In genomic region chr17:75240394-75241142, GRCh38 we compare ENCODE assay signal across 8 cellular contexts. TPM values are rescaled to one million over a fixed set of nuclear protein-coding genes. Genes with fewer than 3 reads are reported as not detected.
A peak's percentile ranks its signal among the peaks of the same experiment; 100 is the strongest.
DNase-seq lines count a peak whose midpoint lies in the region; ATAC-seq and TF ChIP-seq lines count a peak whose summit lies in the region.

No MANE protein-coding gene starts in this region.

- H3K36me3 ChIP-seq in gastroesophageal sphincter (peaks cover 0 to 100% of the 10 kb centered on the region in 2 donors), spleen (peaks cover 3 to 100% (median 98%) of the 10 kb centered on the region in 6 donors)

- in situ Hi-C loops in ACHN (cut with HindIII; ENCODE audit: low pct_ligation_motif_present, low pct_unique_long_range_greater_than_20kb, low sequenced_read_pairs), result no loop called here

- WGBS in gastroesophageal sphincter (ENCODE audit: low coverage in 1 of 2), 2 donors, result 61 to 67% methylated on average over 6 to 7 of the region's 23 CpGs
- WGBS in spleen, 5 donors, result 67 to 83% (median 71%) methylated on average over 17 to 23 of the region's 23 CpGs

- H3K4me1 ChIP-seq in gastroesophageal sphincter, result peaks cover 0 to 15% (median 0%) of the 10 kb centered on the region in 3 donors
- peaks cover 7 to 75% (median 56%) of the 10 kb centered on the region in 6 donors for H3K4me1 ChIP-seq in spleen

- peak; percentile 57 for ATAC-seq in gastroesophageal sphincter
- no peak for ATAC-seq in GM21825 (IDR thresholded peaks at IDR 0.05; ENCODE audit: unreplicated experiment)

- H3K4me3 ChIP-seq in gastroesophageal sphincter (no peak overlapping the region), spleen (no peak overlapping the region)

- TF ChIP-seq POLR2A in gastroesophageal sphincter (IDR thresholded peaks at IDR 0.05) (no peak), spleen (IDR thresholded peaks at IDR 0.05) (no peak)

- DNase-seq in ACHN, result peak; percentile 59
- peak; percentile 26 for DNase-seq in NCI-H526 treated with DMSO at 0.1 percent for 48 hours (lab: John Stamatoyannopoulos, UW)
- peak; percentile 59 for DNase-seq in activated T-cell treated with anti-CD3 and anti-CD28 coated beads for 48 hours (ENCODE audit: low read depth)
- no peak for DNase-seq in spleen
- no peak for DNase-seq in NCI-H2081 (lab: John Stamatoyannopoulos, UW)

- H3K9me3 ChIP-seq in gastroesophageal sphincter (no peaks in the 10 kb centered on the region), spleen (no peaks in the 10 kb centered on the region)

- TF ChIP-seq CTCF in GM12874 (IDR thresholded peaks at IDR 0.05; ENCODE audit: insufficient read depth, low read depth, low read length) (peak; percentile 88), gastroesophageal sphincter (IDR thresholded peaks at IDR 0.05) (peak in 3 of 4 experiments; percentile 22 to 60 (median 36)), spleen (IDR thresholded peaks at IDR 0.05 in 8 of 11, conservative IDR thresholded peaks at IDR 0.05 in 3 of 11) (peak in 7 of 11 experiments; percentile 26 to 53 (median 37))

- TF ChIP-seq EP300 in gastroesophageal sphincter (IDR thresholded peaks at IDR 0.05), result no peak

- H3K27me3 ChIP-seq in gastroesophageal sphincter (no peaks in the 10 kb centered on the region), spleen (replicated peaks in 1 of 7) (no peaks in the 10 kb centered on the region)

- intact Hi-C loops in spleen (cut with DNase I; ENCODE audit: low total_unique reads), result no loop called here

- H3K27ac ChIP-seq in gastroesophageal sphincter, result peak overlapping the region in 3 of 4 donors; percentile 31 to 64 (median 53)
- peak overlapping the region in 4 of 8 donors; percentile 15 to 89 (median 72) for H3K27ac ChIP-seq in spleen

RNA-seq across cellular contexts. Expression of gene GGA3, which starts 20.8 kb away (rescaled TPM):
- total RNA-seq in gastroesophageal sphincter, result 10 to 100 TPM; 19.5 to 27.8 (median 24.5) TPM
- 10 to 100 TPM; 38.0 to 73.7 (median 65.2) TPM for total RNA-seq in spleen
- polyA plus RNA-seq in spleen, result 10 to 100 TPM; 14.1 to 37.9 (median 26.9) TPM

RNA-seq across cellular contexts. Expression of gene MRPS7, which starts 21.1 kb away (rescaled TPM):
- total RNA-seq in gastroesophageal sphincter (10 to 100 TPM; 35.0 to 46.4 (median 38.3) TPM), spleen (10 to 100 TPM; 32.2 to 38.4 (median 35.1) TPM)
- 10 to 100 TPM; 39.1 to 62.7 (median 47.2) TPM for polyA plus RNA-seq in spleen

RNA-seq across cellular contexts. Expression of gene MIF4GD, which starts 30.5 kb away (rescaled TPM):
- 10 to 100 TPM; 28.5 to 50.7 (median 44.4) TPM for total RNA-seq in gastroesophageal sphincter
- 10 to 100 TPM; 27.1 to 47.3 (median 38.0) TPM for total RNA-seq in spleen
- 10 to 100 TPM; 28.2 to 38.0 (median 34.3) TPM for polyA plus RNA-seq in spleen

RNA-seq across cellular contexts. Expression of gene NUP85, which starts 35.1 kb away (rescaled TPM):
- total RNA-seq in gastroesophageal sphincter (10 to 100 TPM; 19.6 to 62.3 (median 22.3) TPM), spleen (10 to 100 TPM; 35.5 to 83.8 (median 66.1) TPM)
- 10 to 100 TPM; 45.8 to 79.8 (median 61.8) TPM for polyA plus RNA-seq in spleen

RNA-seq across cellular contexts. Expression of gene SLC25A19, which starts 48.7 kb away (rescaled TPM):
- total RNA-seq in gastroesophageal sphincter (10 to 100 TPM in 3 of 4 donors, 1 to 10 TPM in 1; 7.3 to 14.5 (median 13.4) TPM), spleen (10 to 100 TPM; 12.4 to 32.5 (median 19.1) TPM)
- polyA plus RNA-seq in spleen, result 10 to 100 TPM; 18.5 to 21.2 (median 19.2) TPM

Comparison
In these comparisons a context has a peak if more than half of its experiments do, and no peak if none do; other contexts are left out.
1. DNase-seq: peak in ACHN (single experiment), NCI-H526 treated with DMSO at 0.1 percent for 48 hours (single experiment) and activated T-cell treated with anti-CD3 and anti-CD28 coated beads for 48 hours (single experiment); none in spleen (single experiment) and NCI-H2081 (0 of 2).
2. CTCF ChIP-seq: peak in every context shown above with its lines; median percentile 88 in GM12874; 37 in spleen; 36 in gastroesophageal sphincter.